In the genomic region with DNA sequence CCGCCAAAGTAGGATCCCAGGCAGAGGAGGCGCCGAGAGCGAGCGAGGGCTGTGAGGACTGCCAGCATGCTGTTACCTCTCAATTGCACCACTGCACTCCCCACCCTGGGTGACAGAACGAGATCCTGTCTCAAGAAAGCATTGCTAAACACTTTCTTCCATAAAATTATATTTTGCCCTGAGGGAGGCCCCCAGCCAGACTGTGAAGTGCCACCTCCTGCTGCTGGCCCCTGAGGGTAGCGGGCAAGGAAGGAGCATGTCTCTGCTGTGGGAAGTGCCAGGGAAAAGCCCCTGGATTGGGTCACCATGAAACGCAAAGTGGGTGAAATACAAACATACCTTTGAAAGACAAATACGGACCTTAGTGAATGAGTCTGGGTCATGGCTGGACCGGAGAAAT, we compare ENCODE assay signal across 28 cellular contexts.
DNase-seq lines count a peak whose midpoint lies in the region; ATAC-seq and TF ChIP-seq lines count a peak whose summit lies in the region.
"Had no signal": no experiment of that assay in that cellular context is flagged by ENCODE, and none has a peak within 500 bp of the region (broad histone marks: within the 10 kb centered on the region; RNA-seq: fewer than 3 reads in every experiment).

No MANE protein-coding gene starts in this region.

- H3K79me2 ChIP-seq in GM23338 (replicated peaks; ENCODE audit: insufficient read depth) (no peaks in the 10 kb centered on the region), trophoblast cell (ENCODE audit: control insufficient read depth, insufficient read depth, low read length, poor library complexity) (no peaks in the 10 kb centered on the region)

- H3K79me1 ChIP-seq in trophoblast cell (ENCODE audit: low read length) = no peaks in the 10 kb centered on the region

- no peak overlapping the region for H3K4me3 Mint-ChIP-seq in GM23338
- H3K4me3 Mint-ChIP-seq: activated naive CD4-positive, alpha-beta T cell treated with anti-CD3 and anti-CD28 coated beads, Interleukin-2, amount 50 U/mL, for 24 hours; H9; neural progenitor cell had no signal

- POLR2A ChIA-PET in AG04450 (lab: Yijun Ruan, JAX) = no interaction called here

- H3K18ac ChIP-seq in trophoblast cell (ENCODE audit: low read length) = no peak overlapping the region

- in situ Hi-C loops in ACHN (cut with HindIII; ENCODE audit: low pct_ligation_motif_present, low pct_unique_long_range_greater_than_20kb, low sequenced_read_pairs) = no loop called here

- no peak overlapping the region for H4K12ac ChIP-seq in trophoblast cell (ENCODE audit: low read depth, low read length)

- H3K36me3 ChIP-seq in GM23338 (ENCODE audit: insufficient read depth) = no peaks in the 10 kb centered on the region
- no peaks in the 10 kb centered on the region for H3K36me3 ChIP-seq in trophoblast cell (ENCODE audit: control insufficient read depth in 1 of 2, insufficient read depth in 2 of 2, low read length in 2 of 2)
- H3K36me3 ChIP-seq: brain microvascular endothelial cell, neural progenitor cell, right atrium auricular region, suprapubic skin had no signal

- H3K9me3 ChIP-seq in AG04450 (ENCODE audit: control insufficient read depth, insufficient read depth, low read length) (no peaks in the 10 kb centered on the region), iPS-18c (ENCODE audit: control insufficient read depth, insufficient read depth, low read length) (no peaks in the 10 kb centered on the region), trophoblast cell (ENCODE audit: insufficient read depth, low read depth, low read length) (no peaks in the 10 kb centered on the region)
- H3K9me3 ChIP-seq: right atrium auricular region, suprapubic skin had no signal

- peak overlapping the region; percentile 68 for H3K4me2 ChIP-seq in GM23338
- no peak overlapping the region for H3K4me2 ChIP-seq in trophoblast cell (ENCODE audit: low read length)
- H3K4me2 ChIP-seq: neural progenitor cell had no signal

- no peaks in the 10 kb centered on the region for H3K36me3 Mint-ChIP-seq in GM23338 (ENCODE audit: low read depth)
- H3K36me3 Mint-ChIP-seq: activated naive CD4-positive, alpha-beta T cell treated with anti-CD3 and anti-CD28 coated beads, Interleukin-2, amount 50 U/mL, for 24 hours; neural progenitor cell had no signal

- no peaks in the 10 kb centered on the region for H4K20me1 ChIP-seq in GM23338 (replicated peaks; ENCODE audit: insufficient read depth)

- no peak overlapping the region for H3K23ac ChIP-seq in trophoblast cell (ENCODE audit: low read length)

- no peak overlapping the region for H2AK5ac ChIP-seq in trophoblast cell (ENCODE audit: low read length)

- H4K8ac ChIP-seq in trophoblast cell (ENCODE audit: low read depth, low read length) = no peak overlapping the region

- H3K9me2 ChIP-seq in GM23338 (ENCODE audit: insufficient read depth) = no peaks in the 10 kb centered on the region

- no peak overlapping the region for H3K27ac Mint-ChIP-seq in GM23338
- H3K27ac Mint-ChIP-seq: activated naive CD4-positive, alpha-beta T cell treated with anti-CD3 and anti-CD28 coated beads, Interleukin-2, amount 50 U/mL, for 24 hours; activated T-helper 2 cell treated with anti-CD3 and anti-CD28 coated beads, Interferon-gamma antibody, Interleukin-2, Interleukin-4, amounts not matched to agents 10 μg/mL and 5 μg/mL and 100 μg/mL, durations not matched to agents 14 hours and 24 hours and 36 hours; H9; neural progenitor cell; T-helper 2 cell treated with Interferon-gamma antibody and Interleukin-4, amounts not matched to agents 5 μg/mL and 100 μg/mL, for 36 hours had no signal

- H3K27me3 Mint-ChIP-seq in GM23338 (ENCODE audit: insufficient read depth, low read depth, poor library complexity) = peaks cover 9% of the 10 kb centered on the region
- H3K27me3 Mint-ChIP-seq: activated naive CD4-positive, alpha-beta T cell treated with anti-CD3 and anti-CD28 coated beads, Interleukin-2, amount 50 U/mL, for 24 hours had no signal

- H2BK120ac ChIP-seq in trophoblast cell (ENCODE audit: insufficient read depth, low read length, poor library complexity) = no peak overlapping the region

- no peak overlapping the region for H3K27ac ChIP-seq in AG04450 (ENCODE audit: low read depth, low read length)
- H3K27ac ChIP-seq in GM23338 (ENCODE audit: low read depth) = no peak overlapping the region
- H3K27ac ChIP-seq in trophoblast cell (ENCODE audit: low read depth, low read length) = no peak overlapping the region
- H3K27ac ChIP-seq: brain microvascular endothelial cell, dorsolateral prefrontal cortex, neural progenitor cell, right atrium auricular region, suprapubic skin had no signal

- no peak overlapping the region for H2BK5ac ChIP-seq in trophoblast cell (ENCODE audit: low read depth, low read length, poor library complexity)

- no peak overlapping the region for H3K4ac ChIP-seq in trophoblast cell (ENCODE audit: low read depth, low read length)

- H3K14ac ChIP-seq in trophoblast cell (ENCODE audit: low read length) = no peak overlapping the region

- no peak overlapping the region for H2BK12ac ChIP-seq in trophoblast cell (ENCODE audit: low read length)

- no CpG with 5 or more reads among the region's 10 CpGs for WGBS in trophoblast cell (ENCODE audit: extremely low coverage, insufficient coverage, insufficient read length)

- no peaks in the 10 kb centered on the region for H3F3A ChIP-seq in GM23338 (replicated peaks; ENCODE audit: low read depth)

- no peaks in the 10 kb centered on the region; the same call in 2 of the 3 replicates for H3K4me1 Mint-ChIP-seq in GM23338
- H3K4me1 Mint-ChIP-seq: H9, neural progenitor cell had no signal

- CTCF ChIA-PET in AG04450 (lab: Charles Lee) = interaction anchor here (1.4 to 1.6 kb wide), 2 partner anchors 31 to 296 kb away, joined by 4 to 9 read pairs; no protein-coding TSS in a partner anchor

- H2AFZ ChIP-seq in GM23338 = peak overlapping the region; percentile 52; the same call in 1 of the 2 replicates
- no peak overlapping the region for H2AFZ ChIP-seq in trophoblast cell (ENCODE audit: insufficient read depth, low read length, poor library complexity)
- H2AFZ ChIP-seq: neural progenitor cell had no signal

- H4K91ac ChIP-seq in trophoblast cell (ENCODE audit: low read depth, low read length) = no peak overlapping the region

- H3K4me1 ChIP-seq in GM23338 (ENCODE audit: insufficient read depth) = no peaks in the 10 kb centered on the region
- no peaks in the 10 kb centered on the region for H3K4me1 ChIP-seq in trophoblast cell (ENCODE audit: control insufficient read depth in 1 of 2, insufficient read depth in 2 of 2, low read length in 2 of 2)
- H3K4me1 ChIP-seq: neural progenitor cell, right atrium auricular region had no signal

- TF ChIP-seq CTCF in AG04450 (IDR thresholded peaks at IDR 0.05; ENCODE audit: low read depth, low read length) (no peak), GM23338 (conservative IDR thresholded peaks at IDR 0.05; ENCODE audit: low read depth in 2 of 2) (no peak)

- H3K9ac ChIP-seq in trophoblast cell (ENCODE audit: low read length) = no peak overlapping the region
- H3K9ac ChIP-seq: neural progenitor cell had no signal

- no peaks in the 10 kb centered on the region for H3K27me3 ChIP-seq in AG04450 (ENCODE audit: control insufficient read depth, insufficient read depth, low read length)
- peaks cover 8% of the 10 kb centered on the region for H3K27me3 ChIP-seq in GM23338 (ENCODE audit: insufficient read depth)
- H3K27me3 ChIP-seq in trophoblast cell (ENCODE audit: insufficient read depth, low read length) = no peaks in the 10 kb centered on the region
- H3K27me3 ChIP-seq: brain microvascular endothelial cell, dorsolateral prefrontal cortex, neural progenitor cell, right atrium auricular region, suprapubic skin had no signal

- H3K4me3 ChIP-seq in AG04450 (ENCODE audit: low read depth, low read length) (peak overlapping the region; percentile 37), GM23338 (peak overlapping the region; percentile 51), iPS-18c (ENCODE audit: insufficient read depth, low read depth, low read length) (peak overlapping the region; percentile 28; the same call in 1 of the 2 replicates), trophoblast cell (ENCODE audit: low read depth, low read length) (no peak overlapping the region)
- H3K4me3 ChIP-seq: neural progenitor cell, right atrium auricular region, suprapubic skin had no signal

- ATAC-seq in GM23338 (no peak), GM18861 (IDR thresholded peaks at IDR 0.05; ENCODE audit: unreplicated experiment) (no peak)

- H3K9me3 Mint-ChIP-seq in GM23338 = no peaks in the 10 kb centered on the region; the same call in 2 of the 3 replicates
- H3K9me3 Mint-ChIP-seq: activated naive CD4-positive, alpha-beta T cell treated with anti-CD3 and anti-CD28 coated beads, Interleukin-2, amount 50 U/mL, for 24 hours; activated T-helper 2 cell treated with anti-CD3 and anti-CD28 coated beads, Interferon-gamma antibody, Interleukin-2, Interleukin-4, amounts not matched to agents 10 μg/mL and 5 μg/mL and 100 μg/mL, durations not matched to agents 14 hours and 24 hours and 36 hours; H9; neural progenitor cell had no signal

- no peak for DNase-seq in AG04450 (ENCODE audit: low read depth, low spot score)
- no peak for DNase-seq in GM23338 (ENCODE audit: low spot score)
- DNase-seq in trophoblast cell = peak; percentile 51 to 87
- no peak for DNase-seq in hepatic stellate cell (ENCODE audit: low spot score)
- DNase-seq in ACHN = no peak
- DNase-seq: activated CD4-positive, CD25-positive, alpha-beta regulatory T cell treated with anti-CD3 and anti-CD28 coated beads, Interleukin-2, amount 50 U/mL, for 72 hours; amygdala; brain microvascular endothelial cell; C1 segment of cervical spinal cord; dorsolateral prefrontal cortex; H9; Kasumi-1; mesenchymal stem cell; NCI-H1436; NCI-H2081; NCI-H345; NCI-H82; SIG-M5; small intestine; stimulated activated naive CD4-positive, alpha-beta T cell treated with Interleukin-2 at 50 U/mL for 16 hours had no signal

Comparison
In these comparisons a context has a peak if more than half of its experiments do, and no peak if none do; other contexts are left out.
1. DNase-seq: peak in trophoblast cell (2 of 2); none in AG04450 (single experiment), GM23338 (single experiment), hepatic stellate cell (single experiment) and ACHN (single experiment).